1 cellular context compared by ENCODE assay signal in the genomic region with DNA sequence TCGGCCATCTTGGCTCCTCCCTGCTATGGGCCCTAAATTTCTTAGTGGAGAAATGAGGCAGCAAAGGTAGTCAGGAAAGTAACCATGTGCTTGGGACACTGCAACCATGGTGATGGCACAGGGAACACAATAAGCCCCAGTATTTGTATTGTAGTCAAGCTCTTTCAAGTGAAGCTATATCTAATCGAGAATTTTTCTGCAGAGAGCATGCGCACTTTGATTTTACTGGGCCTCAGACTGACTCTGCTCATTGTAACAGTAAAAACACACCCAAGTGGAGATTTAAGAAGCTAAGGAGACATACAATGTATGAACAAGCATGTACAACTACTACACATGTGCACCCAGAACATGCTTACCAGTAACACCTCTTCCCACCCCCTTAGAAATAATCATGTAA.
TF ChIP-seq lines count a peak whose summit lies in the region.

No MANE protein-coding gene starts in this region.

TF ChIP-seq in GM23338, 12 proteins besides CTCF, POLR2A, EP300 and RAD21 (continued from another document):
- TF ChIP-seq, protein P1, sequence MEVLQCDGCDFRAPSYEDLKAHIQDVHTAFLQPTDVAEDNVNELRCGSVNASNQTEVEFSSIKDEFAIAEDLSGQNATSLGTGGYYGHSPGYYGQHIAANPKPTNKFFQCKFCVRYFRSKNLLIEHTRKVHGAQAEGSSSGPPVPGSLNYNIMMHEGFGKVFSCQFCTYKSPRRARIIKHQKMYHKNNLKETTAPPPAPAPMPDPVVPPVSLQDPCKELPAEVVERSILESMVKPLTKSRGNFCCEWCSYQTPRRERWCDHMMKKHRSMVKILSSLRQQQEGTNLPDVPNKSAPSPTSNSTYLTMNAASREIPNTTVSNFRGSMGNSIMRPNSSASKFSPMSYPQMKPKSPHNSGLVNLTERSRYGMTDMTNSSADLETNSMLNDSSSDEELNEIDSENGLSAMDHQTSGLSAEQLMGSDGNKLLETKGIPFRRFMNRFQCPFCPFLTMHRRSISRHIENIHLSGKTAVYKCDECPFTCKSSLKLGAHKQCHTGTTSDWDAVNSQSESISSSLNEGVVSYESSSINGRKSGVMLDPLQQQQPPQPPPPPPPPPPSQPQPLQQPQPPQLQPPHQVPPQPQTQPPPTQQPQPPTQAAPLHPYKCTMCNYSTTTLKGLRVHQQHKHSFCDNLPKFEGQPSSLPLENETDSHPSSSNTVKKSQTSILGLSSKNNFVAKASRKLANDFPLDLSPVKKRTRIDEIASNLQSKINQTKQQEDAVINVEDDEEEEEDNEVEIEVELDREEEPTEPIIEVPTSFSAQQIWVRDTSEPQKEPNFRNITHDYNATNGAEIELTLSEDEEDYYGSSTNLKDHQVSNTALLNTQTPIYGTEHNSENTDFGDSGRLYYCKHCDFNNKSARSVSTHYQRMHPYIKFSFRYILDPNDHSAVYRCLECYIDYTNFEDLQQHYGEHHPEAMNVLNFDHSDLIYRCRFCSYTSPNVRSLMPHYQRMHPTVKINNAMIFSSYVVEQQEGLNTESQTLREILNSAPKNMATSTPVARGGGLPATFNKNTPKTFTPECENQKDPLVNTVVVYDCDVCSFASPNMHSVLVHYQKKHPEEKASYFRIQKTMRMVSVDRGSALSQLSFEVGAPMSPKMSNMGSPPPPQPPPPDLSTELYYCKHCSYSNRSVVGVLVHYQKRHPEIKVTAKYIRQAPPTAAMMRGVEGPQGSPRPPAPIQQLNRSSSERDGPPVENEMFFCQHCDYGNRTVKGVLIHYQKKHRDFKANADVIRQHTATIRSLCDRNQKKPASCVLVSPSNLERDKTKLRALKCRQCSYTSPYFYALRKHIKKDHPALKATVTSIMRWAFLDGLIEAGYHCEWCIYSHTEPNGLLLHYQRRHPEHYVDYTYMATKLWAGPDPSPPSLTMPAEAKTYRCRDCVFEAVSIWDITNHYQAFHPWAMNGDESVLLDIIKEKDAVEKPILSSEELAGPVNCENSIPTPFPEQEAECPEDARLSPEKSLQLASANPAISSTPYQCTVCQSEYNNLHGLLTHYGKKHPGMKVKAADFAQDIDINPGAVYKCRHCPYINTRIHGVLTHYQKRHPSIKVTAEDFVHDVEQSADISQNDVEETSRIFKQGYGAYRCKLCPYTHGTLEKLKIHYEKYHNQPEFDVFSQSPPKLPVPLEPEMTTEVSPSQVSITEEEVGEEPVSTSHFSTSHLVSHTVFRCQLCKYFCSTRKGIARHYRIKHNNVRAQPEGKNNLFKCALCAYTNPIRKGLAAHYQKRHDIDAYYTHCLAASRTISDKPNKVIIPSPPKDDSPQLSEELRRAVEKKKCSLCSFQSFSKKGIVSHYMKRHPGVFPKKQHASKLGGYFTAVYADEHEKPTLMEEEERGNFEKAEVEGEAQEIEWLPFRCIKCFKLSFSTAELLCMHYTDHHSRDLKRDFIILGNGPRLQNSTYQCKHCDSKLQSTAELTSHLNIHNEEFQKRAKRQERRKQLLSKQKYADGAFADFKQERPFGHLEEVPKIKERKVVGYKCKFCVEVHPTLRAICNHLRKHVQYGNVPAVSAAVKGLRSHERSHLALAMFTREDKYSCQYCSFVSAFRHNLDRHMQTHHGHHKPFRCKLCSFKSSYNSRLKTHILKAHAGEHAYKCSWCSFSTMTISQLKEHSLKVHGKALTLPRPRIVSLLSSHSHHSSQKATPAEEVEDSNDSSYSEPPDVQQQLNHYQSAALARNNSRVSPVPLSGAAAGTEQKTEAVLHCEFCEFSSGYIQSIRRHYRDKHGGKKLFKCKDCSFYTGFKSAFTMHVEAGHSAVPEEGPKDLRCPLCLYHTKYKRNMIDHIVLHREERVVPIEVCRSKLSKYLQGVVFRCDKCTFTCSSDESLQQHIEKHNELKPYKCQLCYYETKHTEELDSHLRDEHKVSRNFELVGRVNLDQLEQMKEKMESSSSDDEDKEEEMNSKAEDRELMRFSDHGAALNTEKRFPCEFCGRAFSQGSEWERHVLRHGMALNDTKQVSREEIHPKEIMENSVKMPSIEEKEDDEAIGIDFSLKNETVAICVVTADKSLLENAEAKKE (CRISPR knock-in tag; IDR thresholded peaks at IDR 0.05) = no peak
- TF ChIP-seq EZH2phosphoT487 (IDR thresholded peaks at IDR 0.05; ENCODE audit: unreplicated experiment) = no peak
- TF ChIP-seq STAT1 (IDR thresholded peaks at IDR 0.05; ENCODE audit: unreplicated experiment) = no peak
- TF ChIP-seq NANOG (IDR thresholded peaks at IDR 0.05; ENCODE audit: borderline replicate concordance) = no peak
